ENCODE assay signal across 9 cellular contexts in genomic region chr4:41991916-41992767, GRCh38. TPM values are rescaled to one million over a fixed set of nuclear protein-coding genes. Genes with fewer than 3 reads are reported as not detected.
A peak's percentile ranks its signal among the peaks of the same experiment; 100 is the strongest.
DNase-seq lines count a peak whose midpoint lies in the region; ATAC-seq and TF ChIP-seq lines count a peak whose summit lies in the region.
"Had no signal": no experiment of that assay in that cellular context is flagged by ENCODE, and none has a peak within 500 bp of the region (broad histone marks: within the 10 kb centered on the region; RNA-seq: fewer than 3 reads in every experiment).

No MANE protein-coding gene starts in this region.

- H3K27ac Mint-ChIP-seq in activated CD8-positive, alpha-beta T cell treated with anti-CD3 and anti-CD28 coated beads, Interleukin-2, amount 10 ng/mL, durations not matched to agents 7 days and 5 days = no peak overlapping the region

- H4K20me1 ChIP-seq in BLaER1 (no peaks in the 10 kb centered on the region), HCT116 (ENCODE audit: insufficient read depth) (peaks cover 2% of the 10 kb centered on the region; the same call in 1 of the 2 replicates)

- peaks cover 36% of the 10 kb centered on the region for H3K4me1 ChIP-seq in BLaER1
- peaks cover 0 to 13% of the 10 kb centered on the region in 2 experiments; a peak in 2 of 4 replicates for H3K4me1 ChIP-seq in HCT116 (ENCODE audit: control insufficient read depth in 1 of 2, insufficient read depth in 2 of 2, low read length in 2 of 2)

- H3K9me3 Mint-ChIP-seq in activated CD8-positive, alpha-beta T cell treated with anti-CD3 and anti-CD28 coated beads, Interleukin-2, amount 10 ng/mL, durations not matched to agents 7 days and 5 days (ENCODE audit: insufficient read depth) = no peaks in the 10 kb centered on the region
- H3K9me3 Mint-ChIP-seq: memory B cell had no signal

- H3K9me3 ChIP-seq in BLaER1 = no peaks in the 10 kb centered on the region
- no peaks in the 10 kb centered on the region for H3K9me3 ChIP-seq in HCT116 (ENCODE audit: control insufficient read depth in 1 of 2, insufficient read depth in 1 of 2, low read depth in 1 of 2, low read length in 2 of 2)

- H3K36me3 ChIP-seq in BLaER1 = no peaks in the 10 kb centered on the region
- no peaks in the 10 kb centered on the region for H3K36me3 ChIP-seq in HCT116 (ENCODE audit: control insufficient read depth in 1 of 2, insufficient read depth in 2 of 2, low read length in 2 of 2)

- ATAC-seq in HCT116 (no peak), HG02798 (IDR thresholded peaks at IDR 0.05; ENCODE audit: poor library complexity, unreplicated experiment) (no peak), GM21576 (IDR thresholded peaks at IDR 0.05; ENCODE audit: unreplicated experiment) (no peak), GM18505 (IDR thresholded peaks at IDR 0.05; ENCODE audit: unreplicated experiment) (no peak)
- no peak for ATAC-seq in activated CD8-positive, alpha-beta T cell treated with anti-CD3 and anti-CD28 coated beads, Interleukin-2, amount 10 ng/mL, durations not matched to agents 7 days and 5 days

- H3K9ac ChIP-seq in BLaER1 (no peak overlapping the region), HCT116 (ENCODE audit: low read length) (no peak overlapping the region)

- DNase-seq in HCT116 (ENCODE audit: low read depth, low spot score) = no peak
- no peak for DNase-seq in activated CD8-positive, alpha-beta T cell treated with anti-CD3 and anti-CD28 coated beads, Interleukin-2, amount 10 ng/mL, durations not matched to agents 7 days and 5 days
- peak; percentile 51 for DNase-seq in iris pigment epithelial cell (ENCODE audit: low read depth)
- DNase-seq in G401 (ENCODE audit: low spot score) = no peak

- intact Hi-C loops in HCT116 (cut with micrococcal nuclease) = loop anchor here (5.0 kb wide), 1 partner anchor 290 kb away; no protein-coding TSS in a partner anchor

- in situ Hi-C loops in G401 (cut with HindIII; ENCODE audit: low sequenced_read_pairs) = no loop called here

- H3K4me1 Mint-ChIP-seq in activated CD8-positive, alpha-beta T cell treated with anti-CD3 and anti-CD28 coated beads, Interleukin-2, amount 10 ng/mL, durations not matched to agents 7 days and 5 days (ENCODE audit: low read depth) = peaks cover 25% of the 10 kb centered on the region

- H3K4me3 Mint-ChIP-seq in activated CD8-positive, alpha-beta T cell treated with anti-CD3 and anti-CD28 coated beads, Interleukin-2, amount 10 ng/mL, durations not matched to agents 7 days and 5 days = peak overlapping the region; percentile 90

- CTCF ChIA-PET in HCT116 (lab: Charles Lee) = interaction anchor here (1.5 kb wide), 1 partner anchor 288 kb away, joined by 3 read pairs; no protein-coding TSS in a partner anchor
- CTCF ChIA-PET in activated CD8-positive, alpha-beta T cell treated with anti-CD3 and anti-CD28 coated beads, Interleukin-2, amount 10 ng/mL, durations not matched to agents 7 days and 5 days (lab: Charles Lee) = interaction anchor here (3.0 kb wide), 1 partner anchor 35 kb away, joined by 10 read pairs; no protein-coding TSS in a partner anchor

- no peak for TF ChIP-seq CTCF in HCT116 (IDR thresholded peaks at IDR 0.05 in 2 of 3, conservative IDR thresholded peaks at IDR 0.05 in 1 of 3; ENCODE audit: borderline replicate concordance in 1 of 3, insufficient read depth in 1 of 3, low read depth in 2 of 3, low read length in 2 of 3)

- peaks cover 8% of the 10 kb centered on the region for H3K36me3 Mint-ChIP-seq in activated CD8-positive, alpha-beta T cell treated with anti-CD3 and anti-CD28 coated beads, Interleukin-2, amount 10 ng/mL, durations not matched to agents 7 days and 5 days (ENCODE audit: low read depth)
- H3K36me3 Mint-ChIP-seq: memory B cell had no signal

- RAD21 ChIA-PET in HCT116 (lab: Charles Lee; ENCODE audit: low non-redundant PET in 1 of 2, low total read pairs in 2 of 2, uncharacterized antibody in 2 of 2, unreplicated experiment in 2 of 2) = no interaction called here

- H3K4me3 ChIP-seq in BLaER1 = no peak overlapping the region
- peak overlapping the region; percentile 11 to 99 for H3K4me3 ChIP-seq in HCT116 (replicated peaks in 1 of 2; ENCODE audit: low read depth in 1 of 2, low read length in 2 of 2)

- POLR2A ChIA-PET in HCT116 (lab: Charles Lee) = no interaction called here
- POLR2A ChIA-PET in activated CD8-positive, alpha-beta T cell treated with anti-CD3 and anti-CD28 coated beads, Interleukin-2, amount 10 ng/mL, durations not matched to agents 7 days and 5 days (lab: Charles Lee) = interaction anchor here (1.7 kb wide), 1 partner anchor 16 kb away, joined by 7 read pairs; no protein-coding TSS in a partner anchor

- H3K27me3 Mint-ChIP-seq in activated CD8-positive, alpha-beta T cell treated with anti-CD3 and anti-CD28 coated beads, Interleukin-2, amount 10 ng/mL, durations not matched to agents 7 days and 5 days (ENCODE audit: low read depth) = no peaks in the 10 kb centered on the region
- H3K27me3 Mint-ChIP-seq: memory B cell had no signal

- TF ChIP-seq RAD21 in HCT116 (IDR thresholded peaks at IDR 0.05; ENCODE audit: low read depth) = no peak

- TF ChIP-seq POLR2A in HCT116 (IDR thresholded peaks at IDR 0.05; ENCODE audit: borderline replicate concordance, extremely low read depth, insufficient read depth, insufficient read length) (no peak), GM18505 (IDR thresholded peaks at IDR 0.05; ENCODE audit: borderline replicate concordance, extremely low read depth, insufficient read depth, insufficient read length) (no peak)

- H3K27me3 ChIP-seq in BLaER1 (no peaks in the 10 kb centered on the region), HCT116 (ENCODE audit: insufficient read depth, low read length) (no peaks in the 10 kb centered on the region)

- no peak overlapping the region for H2AFZ ChIP-seq in HCT116 (ENCODE audit: low read depth, low read length, poor library complexity, severe bottlenecking)

- H3K79me2 ChIP-seq in HCT116 (ENCODE audit: insufficient read depth, low read length) = peaks cover 36% of the 10 kb centered on the region

- H3K27ac ChIP-seq in BLaER1 = no peak overlapping the region
- no peak overlapping the region for H3K27ac ChIP-seq in HCT116 (ENCODE audit: low read depth, low read length)

- BruUV-seq in HCT116 (replicated peaks; lab: Mats Ljungman, UMichigan) = no TSS peak

- no peaks in the 10 kb centered on the region for H3K9me2 ChIP-seq in HCT116 (ENCODE audit: insufficient read depth)

- H3K4me2 ChIP-seq in BLaER1 = peak overlapping the region; percentile 91
- H3K4me2 ChIP-seq in HCT116 (ENCODE audit: low read length) = peak overlapping the region; percentile 95

TF ChIP-seq in HCT116, 20 proteins besides CTCF, POLR2A, EP300 and RAD21:
- TF ChIP-seq CEBPB (IDR thresholded peaks at IDR 0.05; ENCODE audit: low read depth) (no peak), ZNF274 (IDR thresholded peaks at IDR 0.05; ENCODE audit: low read depth, low read length) (no peak), SP1 (IDR thresholded peaks at IDR 0.05; ENCODE audit: low read depth) (no peak), YY1 (IDR thresholded peaks at IDR 0.05; ENCODE audit: extremely low read depth, insufficient replicate concordance, low read depth, low read length) (no peak), EZH2 (IDR thresholded peaks at IDR 0.05) (no peak), POLR2AphosphoS5 (IDR thresholded peaks at IDR 0.05; ENCODE audit: low read depth, low read length) (no peak), ELF1 (IDR thresholded peaks at IDR 0.05; ENCODE audit: borderline replicate concordance, low read depth) (no peak)

RNA-seq across cellular contexts. Expression of gene SLC30A9, which starts 1.8 kb away (rescaled TPM):
- 67.4 TPM for total RNA-seq in HCT116 (2021; ENCODE audit: unreplicated experiment)
- 22.7 and 27.2 TPM in 2 replicates for polyA plus RNA-seq in HCT116 (2012)
- total RNA-seq in activated CD8-positive, alpha-beta T cell treated with anti-CD3 and anti-CD28 coated beads, Interleukin-2, amount 10 ng/mL, durations not matched to agents 7 days and 5 days = 10 to 100 TPM; 30.9 to 32.0 TPM
- 71.4 and 95.1 TPM in 2 replicates for total RNA-seq in G401 (2014; rRNA removed; shearing (Covaris generic))

RNA-seq across cellular contexts. Expression of gene DCAF4L1, which starts 10.6 kb away (rescaled TPM):
- total RNA-seq in HCT116 (2021; ENCODE audit: unreplicated experiment) = 0.39 TPM
- 0.14 and 0.17 TPM in 2 replicates for polyA plus RNA-seq in HCT116 (2012)
- under 1 TPM; 0.21 to 0.32 TPM for total RNA-seq in activated CD8-positive, alpha-beta T cell treated with anti-CD3 and anti-CD28 coated beads, Interleukin-2, amount 10 ng/mL, durations not matched to agents 7 days and 5 days
- not detected in 2 replicates for total RNA-seq in G401 (2014; rRNA removed; shearing (Covaris generic))

RNA-seq across cellular contexts. Expression of gene TMEM33, which starts 56.9 kb away (rescaled TPM):
- 82.4 TPM for total RNA-seq in HCT116 (2021; ENCODE audit: unreplicated experiment)
- polyA plus RNA-seq in HCT116 (2012) = 26.9 and 33.4 TPM in 2 replicates
- total RNA-seq in activated CD8-positive, alpha-beta T cell treated with anti-CD3 and anti-CD28 coated beads, Interleukin-2, amount 10 ng/mL, durations not matched to agents 7 days and 5 days = 10 to 100 TPM; 59.9 TPM
- 49.5 and 60.1 TPM in 2 replicates for total RNA-seq in G401 (2014; rRNA removed; shearing (Covaris generic))
